In the genomic region with DNA sequence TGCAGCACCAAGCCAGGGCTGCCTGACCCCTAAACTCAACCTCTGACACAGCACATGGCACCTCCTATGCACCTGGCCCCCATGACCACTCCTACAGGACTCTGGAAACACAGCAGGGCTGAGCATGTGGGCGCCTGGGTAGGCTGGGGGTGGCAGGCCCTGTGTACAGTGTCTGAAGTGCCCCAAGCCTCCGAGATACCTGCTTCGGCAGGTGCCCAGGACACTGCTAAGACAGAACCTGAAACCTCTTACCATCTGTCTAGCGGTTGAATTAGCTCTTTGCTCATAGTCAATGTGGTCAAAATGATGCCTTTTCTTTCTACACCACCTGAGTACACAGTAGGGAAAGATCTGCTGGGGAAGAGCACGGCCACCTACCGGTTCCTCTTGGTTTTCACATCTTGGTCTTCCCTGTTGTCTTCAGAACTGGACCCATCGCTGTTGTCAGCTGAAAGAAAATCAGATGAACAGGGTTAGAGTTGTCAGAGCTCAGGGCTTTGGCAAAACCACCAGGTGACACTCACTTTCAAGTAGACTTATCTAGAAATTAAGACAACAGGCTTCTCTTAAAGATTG, we compare ENCODE assay signal across 29 cellular contexts.
"Had no signal": no experiment of that assay in that cellular context is flagged by ENCODE, and none has a peak within 500 bp of the region (broad histone marks: within the 10 kb centered on the region; RNA-seq: fewer than 3 reads in every experiment).

No MANE protein-coding gene starts in this region.

- H3K4me3 Mint-ChIP-seq: activated CD8-positive, alpha-beta T cell treated with anti-CD3 and anti-CD28 coated beads for 36 hours; activated naive CD8-positive, alpha-beta T cell treated with anti-CD3 and anti-CD28 coated beads, Interleukin-2, amount 50 U/mL, for 24 hours had no signal

- ATAC-seq: activated CD8-positive, alpha-beta T cell treated with anti-CD3 and anti-CD28 coated beads for 36 hours; activated naive CD4-positive, alpha-beta T cell treated with anti-CD3 and anti-CD28 coated beads, Interleukin-2, amount 50 U/mL, for 72 hours; activated naive CD8-positive, alpha-beta T cell treated with anti-CD3 and anti-CD28 coated beads, Interleukin-2, amount 50 U/mL, for 24 hours; body of pancreas; Panc1 had no signal

- DNase-seq: activated CD4-positive, alpha-beta T cell treated with anti-CD3 and anti-CD28 coated beads for 4 hours; activated CD8-positive, alpha-beta memory T cell treated with anti-CD3 and anti-CD28 coated beads, Interleukin-2, amount 50 U/mL, for 4 hours; activated CD8-positive, alpha-beta T cell treated with anti-CD3 and anti-CD28 coated beads for 36 hours; activated effector memory CD4-positive, alpha-beta T cell treated with Interleukin-2 at 50 U/mL for 16 hours; activated naive CD4-positive, alpha-beta T cell; activated naive CD8-positive, alpha-beta T cell treated with anti-CD3 and anti-CD28 coated beads, Interleukin-2, amount 50 U/mL, for 24 hours; amniotic stem cell; body of pancreas; central memory CD4-positive, alpha-beta T cell; MM.1S; NCI-H1105; NCI-H1436; NCI-H187 treated with DMSO at 0.1 percent for 48 hours; NCI-H2081 treated with DMSO at 0.1 percent for 48 hours; NCI-H345; NCI-H510A; NCI-H526 treated with DMSO at 0.1 percent for 48 hours; NCI-H82; NK-92 treated with Interleukin-12 subunit alpha and Interleukin-12 subunit beta, amount 100 ng/mL, for 24 hours; OCI-M1; Right ventricle myocardium superior; SJCRH30; SK-N-SH; T-helper 1 cell had no signal

- H3K27ac ChIP-seq: ascending aorta, body of pancreas, RWPE1, SJCRH30, VCaP had no signal

- H3K36me3 Mint-ChIP-seq: activated naive CD4-positive, alpha-beta T cell treated with anti-CD3 and anti-CD28 coated beads, Interleukin-2, amount 50 U/mL, for 72 hours had no signal

- H3K27me3 ChIP-seq: ascending aorta, body of pancreas, SJCRH30 had no signal

- H3K27me3 Mint-ChIP-seq: activated CD8-positive, alpha-beta T cell treated with anti-CD3 and anti-CD28 coated beads for 36 hours; activated naive CD8-positive, alpha-beta T cell treated with anti-CD3 and anti-CD28 coated beads, Interleukin-2, amount 50 U/mL, for 24 hours had no signal

- H3K9me3 Mint-ChIP-seq: activated CD8-positive, alpha-beta T cell treated with anti-CD3 and anti-CD28 coated beads for 36 hours; activated naive CD4-positive, alpha-beta T cell treated with anti-CD3 and anti-CD28 coated beads, Interleukin-2, amount 50 U/mL, for 72 hours; activated naive CD8-positive, alpha-beta T cell treated with anti-CD3 and anti-CD28 coated beads, Interleukin-2, amount 50 U/mL, for 24 hours had no signal

- H3K27ac Mint-ChIP-seq: activated CD8-positive, alpha-beta T cell treated with anti-CD3 and anti-CD28 coated beads for 36 hours; activated naive CD4-positive, alpha-beta T cell treated with anti-CD3 and anti-CD28 coated beads, Interleukin-2, amount 50 U/mL, for 72 hours; activated naive CD8-positive, alpha-beta T cell treated with anti-CD3 and anti-CD28 coated beads, Interleukin-2, amount 50 U/mL, for 24 hours had no signal

- H3K4me3 ChIP-seq: ascending aorta, body of pancreas, SJCRH30 had no signal

- H3K4me1 ChIP-seq: ascending aorta, SJCRH30 had no signal

- H3K9me3 ChIP-seq: ascending aorta, body of pancreas, SJCRH30, SK-N-SH had no signal

- H3K4me1 Mint-ChIP-seq: activated naive CD8-positive, alpha-beta T cell treated with anti-CD3 and anti-CD28 coated beads, Interleukin-2, amount 50 U/mL, for 24 hours had no signal

- H3K36me3 ChIP-seq: ascending aorta, SJCRH30 had no signal
